ENCODE assay signal across 32 cellular contexts in the genomic region with DNA sequence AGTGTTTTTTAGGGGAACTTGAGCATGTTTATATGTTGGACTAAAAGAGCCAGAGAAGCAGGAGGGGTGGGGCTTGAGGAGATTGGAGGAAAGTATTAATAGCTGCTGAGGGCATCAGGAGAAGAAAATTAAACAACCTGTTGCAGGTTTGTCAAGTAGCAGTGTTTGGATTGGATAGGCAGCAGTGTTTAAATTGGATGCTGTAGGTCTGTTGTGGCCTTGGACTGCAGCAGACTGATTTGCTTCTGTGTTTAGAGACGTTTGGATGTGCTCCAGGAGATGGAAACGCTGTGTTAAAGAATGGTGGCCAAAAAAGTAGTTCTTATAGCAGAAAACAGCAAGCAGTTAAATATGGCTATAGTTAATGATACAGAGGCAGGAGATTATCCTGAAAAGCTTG. TPM values are rescaled to one million over a fixed set of nuclear protein-coding genes. Genes with fewer than 3 reads are reported as not detected.
DNase-seq lines count a peak whose midpoint lies in the region; ATAC-seq, FAIRE-seq and TF ChIP-seq lines count a peak whose summit lies in the region.
"Had no signal": no experiment of that assay in that cellular context is flagged by ENCODE, and none has a peak within 500 bp of the region (broad histone marks: within the 10 kb centered on the region; RNA-seq: fewer than 3 reads in every experiment).

No MANE protein-coding gene starts in this region.

- no peak overlapping the region for H3K9ac ChIP-seq in liver (ENCODE audit: low read depth in 1 of 2, low read length in 2 of 2)
- no peak overlapping the region for H3K9ac ChIP-seq in HepG2 (ENCODE audit: insufficient read depth, low read depth, low read length)

- H4K20me1 ChIP-seq in HepG2 (ENCODE audit: insufficient read depth, low read length), result no peaks in the 10 kb centered on the region

- peaks cover 33% of the 10 kb centered on the region for H3K4me1 Mint-ChIP-seq in activated naive CD8-positive, alpha-beta T cell treated with anti-CD3 and anti-CD28 coated beads for 36 hours

- no peak for TF ChIP-seq EP300 in HepG2 (IDR thresholded peaks at IDR 0.05; ENCODE audit: low read depth in 2 of 2, low read length in 2 of 2)
- no peak for TF ChIP-seq EP300 in HepG2 (CRISPR knock-in tag; IDR thresholded peaks at IDR 0.05; ENCODE audit: borderline replicate concordance)

- no peaks in the 10 kb centered on the region for H3K9me3 Mint-ChIP-seq in activated naive CD8-positive, alpha-beta T cell treated with anti-CD3 and anti-CD28 coated beads for 36 hours
- H3K9me3 Mint-ChIP-seq: activated CD4-positive, alpha-beta memory T cell treated with anti-CD3 and anti-CD28 coated beads, Interleukin-2, amount 10 ng/mL, durations not matched to agents 7 days and 5 days; stimulated activated memory B cell treated with anti-CD40 and anti-IgM and Interleukin-4, amounts not matched to agents 10 μg/mL and 1 μg/mL and 100 μg/mL, for 72 hours had no signal

- WGBS in liver, result 25% methylated on average over 2 of the region's 2 CpGs
- WGBS in HepG2 (ENCODE audit: low lambda C conversion rate), result 80% methylated on average over 2 of the region's 2 CpGs
- 24 to 37% (median 31%) methylated on average over 2 of the region's 2 CpGs for WGBS in psoas muscle, 3 donors

- TF ChIP-seq POLR2A in HepG2 (IDR thresholded peaks at IDR 0.05; ENCODE audit: insufficient read depth in 1 of 2, low read depth in 2 of 2, low read length in 2 of 2), result no peak

- H3K4me1 ChIP-seq in liver (ENCODE audit: control insufficient read depth in 4 of 4, insufficient read depth in 4 of 4, low read length in 3 of 4) (peaks cover 6 to 50% (median 39%) of the 10 kb centered on the region in 4 donors), HepG2 (ENCODE audit: insufficient read depth, low read length) (peaks cover 33% of the 10 kb centered on the region), psoas muscle (peaks cover 24% of the 10 kb centered on the region)

- no peak for TF ChIP-seq RAD21 in liver (IDR thresholded peaks at IDR 0.05)
- TF ChIP-seq RAD21 in HepG2 (CRISPR knock-in tag; IDR thresholded peaks at IDR 0.05), result no peak

- no TSS peak for BruUV-seq in HepG2 (replicated peaks; lab: Mats Ljungman, UMichigan)

- peaks cover 54% of the 10 kb centered on the region for H3K36me3 Mint-ChIP-seq in activated naive CD8-positive, alpha-beta T cell treated with anti-CD3 and anti-CD28 coated beads for 36 hours

- H3K36me3 ChIP-seq in liver (ENCODE audit: control insufficient read depth in 4 of 4, insufficient read depth in 3 of 4, low read depth in 1 of 4, low read length in 3 of 4), result peaks cover 5 to 33% (median 31%) of the 10 kb centered on the region in 4 donors
- peaks cover 18 to 79% of the 10 kb centered on the region in 2 experiments for H3K36me3 ChIP-seq in HepG2 (replicated peaks in 1 of 2; ENCODE audit: control insufficient read depth in 1 of 2, insufficient read depth in 2 of 2, low read length in 2 of 2)
- H3K36me3 ChIP-seq in psoas muscle (ENCODE audit: insufficient read depth in 1 of 2, low read depth in 1 of 2), result peaks cover 16 to 95% of the 10 kb centered on the region in 2 donors
- H3K36me3 ChIP-seq: uterus had no signal

- TF ChIP-seq CTCF in liver (IDR thresholded peaks at IDR 0.05; ENCODE audit: low read depth, low read length, missing input control), result no peak
- no peak for TF ChIP-seq CTCF in HepG2 (CRISPR knock-in tag; IDR thresholded peaks at IDR 0.05)
- TF ChIP-seq CTCF in psoas muscle (IDR thresholded peaks at IDR 0.05), result no peak

- in situ Hi-C loops in HepG2 (cut with HindIII; ENCODE audit: extremely low pct_ligation_motif_present, low pct_unique_long_range_greater_than_20kb), result no loop called here

- POLR2A ChIA-PET in HepG2 (lab: Yijun Ruan, JAX), result interaction anchor here (0.9 to 1.1 kb wide), 3 partner anchors 9 to 79 kb away, joined by 3 read pairs; no protein-coding TSS in a partner anchor

- intact Hi-C loops in HepG2 (cut with micrococcal nuclease; ENCODE audit: unreplicated experiment), result no loop called here
- intact Hi-C loops in psoas muscle (cut with DNase I), result no loop called here

- no peaks in the 10 kb centered on the region for H3K27me3 Mint-ChIP-seq in activated naive CD8-positive, alpha-beta T cell treated with anti-CD3 and anti-CD28 coated beads for 36 hours
- H3K27me3 Mint-ChIP-seq: activated CD4-positive, alpha-beta memory T cell treated with anti-CD3 and anti-CD28 coated beads, Interleukin-2, amount 10 ng/mL, durations not matched to agents 7 days and 5 days; stimulated activated memory B cell treated with anti-CD40 and anti-IgM and Interleukin-4, amounts not matched to agents 10 μg/mL and 1 μg/mL and 100 μg/mL, for 72 hours had no signal

- DNase-seq in HepG2 (ENCODE audit: low spot score), result no peak
- DNase-seq in activated naive CD8-positive, alpha-beta T cell treated with anti-CD3 and anti-CD28 coated beads for 36 hours, result no peak
- DNase-seq in psoas muscle, result no peak
- no peak for DNase-seq in T-helper 9 cell
- DNase-seq in kidney tubule cell (ENCODE audit: low spot score), result no peak
- no peak for DNase-seq in NCI-H748 (lab: John Stamatoyannopoulos, UW; ENCODE audit: unreplicated experiment)
- DNase-seq: activated CD4-positive, alpha-beta memory T cell treated with anti-CD3 and anti-CD28 coated beads, Interleukin-2, amount 10 ng/mL, durations not matched to agents 7 days and 5 days; activated CD4-positive, CD25-positive, alpha-beta regulatory T cell treated with anti-CD3 and anti-CD28 coated beads, Interleukin-2, amount 50 U/mL, for 72 hours; activated gamma-delta T cell; central memory CD4-positive, alpha-beta T cell; cortex of kidney; effector memory CD4-positive, alpha-beta T cell; H7; Kasumi-1; left ventricle myocardium inferior; MV-4-11; NCI-H1436; NCI-H2081 treated with DMSO at 0.1 percent for 48 hours; NCI-H226; NCI-H526 treated with DMSO at 0.1 percent for 48 hours; SHP77; stimulated activated CD4-positive, alpha-beta T cell treated with anti-CD3 and anti-CD28 coated beads, Interleukin-4, amount 100 ng/mL, for 4 hours; T-helper 2 cell; uterus had no signal

- H2AFZ ChIP-seq in HepG2 (ENCODE audit: low read length), result no peak overlapping the region

- H3K4me2 ChIP-seq in HepG2 (ENCODE audit: low read depth, low read length), result no peak overlapping the region

- H3K27ac ChIP-seq in liver (ENCODE audit: low read depth in 1 of 2, low read length in 2 of 2) (no peak overlapping the region), HepG2 (ENCODE audit: extremely low read length, insufficient read depth, low read length) (no peak overlapping the region), psoas muscle (peak overlapping the region; percentile 55)
- H3K27ac ChIP-seq: left ventricle myocardium inferior, thoracic aorta, uterus had no signal

- H3K79me2 ChIP-seq in HepG2 (ENCODE audit: insufficient read depth, low read length), result peaks cover 44% of the 10 kb centered on the region

- H3K27me3 ChIP-seq in liver (ENCODE audit: control insufficient read depth in 4 of 4, insufficient read depth in 4 of 4, low read length in 3 of 4) (no peaks in the 10 kb centered on the region), HepG2 (ENCODE audit: control insufficient read depth in 1 of 2, insufficient read depth in 2 of 2, low read length in 2 of 2) (no peaks in the 10 kb centered on the region; a peak in 1 of 5 replicates), psoas muscle (ENCODE audit: insufficient read depth in 3 of 3, low read length in 2 of 3) (no peaks in the 10 kb centered on the region)
- H3K27me3 ChIP-seq: uterus had no signal

- CTCF ChIA-PET in HepG2 (lab: Yijun Ruan, JAX; ENCODE audit: low intra/inter-chr PET ratio, low total read pairs), result no interaction called here

- no peak overlapping the region for H3K4me3 ChIP-seq in liver (ENCODE audit: low read depth in 1 of 3, low read length in 3 of 3)
- H3K4me3 ChIP-seq in HepG2 (replicated peaks in 1 of 3; ENCODE audit: insufficient read depth in 1 of 3, low read depth in 2 of 3, low read length in 3 of 3), result no peak overlapping the region
- no peak overlapping the region for H3K4me3 ChIP-seq in psoas muscle
- H3K4me3 ChIP-seq: GM12878, left ventricle myocardium inferior, thoracic aorta, uterus had no signal

- peak overlapping the region; percentile 21 for H3K27ac Mint-ChIP-seq in activated naive CD8-positive, alpha-beta T cell treated with anti-CD3 and anti-CD28 coated beads for 36 hours
- H3K27ac Mint-ChIP-seq: activated CD4-positive, alpha-beta memory T cell treated with anti-CD3 and anti-CD28 coated beads, Interleukin-2, amount 10 ng/mL, durations not matched to agents 7 days and 5 days; stimulated activated memory B cell treated with anti-CD40 and anti-IgM and Interleukin-4, amounts not matched to agents 10 μg/mL and 1 μg/mL and 100 μg/mL, for 72 hours had no signal

- FAIRE-seq in HepG2 (lab: Jason Lieb, UNC), result no peak
- FAIRE-seq: GM12878 had no signal

- no peak for ATAC-seq in HepG2
- no peak for ATAC-seq in psoas muscle
- ATAC-seq: GM12878; sciatic nerve; stimulated activated memory B cell treated with anti-CD40 and anti-IgM and Interleukin-4, amounts not matched to agents 10 μg/mL and 1 μg/mL and 100 μg/mL, for 72 hours had no signal

- H3K4me3 Mint-ChIP-seq in activated naive CD8-positive, alpha-beta T cell treated with anti-CD3 and anti-CD28 coated beads for 36 hours, result no peak overlapping the region
- H3K4me3 Mint-ChIP-seq: activated CD4-positive, alpha-beta memory T cell treated with anti-CD3 and anti-CD28 coated beads, Interleukin-2, amount 10 ng/mL, durations not matched to agents 7 days and 5 days; stimulated activated memory B cell treated with anti-CD40 and anti-IgM and Interleukin-4, amounts not matched to agents 10 μg/mL and 1 μg/mL and 100 μg/mL, for 72 hours had no signal

- no peaks in the 10 kb centered on the region for H3K9me3 ChIP-seq in liver (ENCODE audit: control insufficient read depth in 4 of 4, low read length in 3 of 4)
- H3K9me3 ChIP-seq in HepG2 (ENCODE audit: low read length), result no peaks in the 10 kb centered on the region
- no peaks in the 10 kb centered on the region for H3K9me3 ChIP-seq in psoas muscle
- H3K9me3 ChIP-seq: left ventricle myocardium inferior, thoracic aorta, uterus had no signal

RNA-seq across cellular contexts. Expression of a gene that starts 5.7 kb away (rescaled TPM):
- total RNA-seq in liver, result 100 to 1,000 TPM; 103 to 217 TPM
- polyA plus RNA-seq in liver, result 100 to 1,000 TPM; 104 to 117 TPM
- 514 and 695 TPM in 2 replicates for total RNA-seq in HepG2 (2016; rRNA removed; fragmentation: Illumina TruSeq; extraction: Trizol)
- total RNA-seq in HepG2 (2016; cell fraction: cytosol; rRNA removed; fragmentation: Illumina TruSeq; extraction: Trizol; ENCODE audit: low read depth), result 243 and 303 TPM in 2 replicates
- total RNA-seq in HepG2 (2016; cell fraction: insoluble cytoplasmic fraction; rRNA removed; fragmentation: Illumina TruSeq; extraction: Trizol), result 490 and 695 TPM in 2 replicates
- 762 and 870 TPM in 2 replicates for total RNA-seq in HepG2 (2016; cell fraction: membrane; rRNA removed; fragmentation: Illumina TruSeq; extraction: Trizol)
- 260 and 289 TPM in 2 replicates for total RNA-seq in HepG2 (2016; cell fraction: nucleus; rRNA removed; fragmentation: Illumina TruSeq; extraction: Trizol)
- 731 and 793 TPM in 2 replicates for polyA plus RNA-seq in HepG2 (2011; rRNA removed)
- 709 and 837 TPM in 2 replicates for polyA plus RNA-seq in HepG2 (2011; cell fraction: cytosol; rRNA removed)
- 198 TPM in 2 replicates for polyA plus RNA-seq in HepG2 (2011; cell fraction: nucleus; rRNA removed)
- 793 and 993 TPM in 2 replicates for polyA plus RNA-seq in HepG2 (2012)
- 256 and 328 TPM in 2 replicates for polyA plus RNA-seq in HepG2 (2016; cell fraction: cytosol; fragmentation: Illumina TruSeq; extraction: Trizol; ENCODE audit: low read depth)
- 558 and 645 TPM in 2 replicates for polyA plus RNA-seq in HepG2 (2016; cell fraction: insoluble cytoplasmic fraction; fragmentation: Illumina TruSeq; extraction: Trizol; ENCODE audit: low read depth)
- 640 and 832 TPM in 2 replicates for polyA plus RNA-seq in HepG2 (2016; cell fraction: membrane; fragmentation: Illumina TruSeq; extraction: Trizol; ENCODE audit: low read depth)
- 328 and 345 TPM in 2 replicates for polyA plus RNA-seq in HepG2 (2016; cell fraction: nucleus; fragmentation: Illumina TruSeq; extraction: Trizol; ENCODE audit: insufficient read depth, low read depth)
- 689 and 781 TPM in 2 replicates for polyA minus RNA-seq in HepG2 (2011; rRNA and poly(A)+ RNA removed; ENCODE audit: low replicate concordance)
- 221 and 268 TPM in 2 replicates for polyA minus RNA-seq in HepG2 (2011; cell fraction: cytosol; rRNA and poly(A)+ RNA removed)
- polyA minus RNA-seq in HepG2 (2011; cell fraction: nucleus; rRNA and poly(A)+ RNA removed), result 133 and 175 TPM in 2 replicates
- total RNA-seq in activated naive CD8-positive, alpha-beta T cell treated with anti-CD3 and anti-CD28 coated beads for 36 hours, result 100 to 1,000 TPM; 656 to 671 TPM
- total RNA-seq in psoas muscle, result 100 to 1,000 TPM; 369 to 483 (median 441) TPM
- polyA plus RNA-seq in psoas muscle, result 100 to 1,000 TPM; 265 to 327 (median 310) TPM

RNA-seq across cellular contexts. Expression of a gene that starts 10.8 kb away (rescaled TPM):
- total RNA-seq in liver (10 to 100 TPM; 13.7 to 25.5 TPM), HepG2 (2016; rRNA removed; fragmentation: Illumina TruSeq; extraction: Trizol) (31.9 and 33.6 TPM in 2 replicates), psoas muscle (10 to 100 TPM; 11.3 to 18.0 (median 12.5) TPM)
- polyA plus RNA-seq in liver (10 to 100 TPM; 10.7 to 11.3 TPM), HepG2 (2011; rRNA removed) (28.5 and 33.1 TPM in 2 replicates), psoas muscle (10 to 100 TPM; 12.0 to 37.2 (median 13.9) TPM)
- 14.6 and 15.2 TPM in 2 replicates for total RNA-seq in HepG2 (2016; cell fraction: cytosol; rRNA removed; fragmentation: Illumina TruSeq; extraction: Trizol; ENCODE audit: low read depth)
- total RNA-seq in HepG2 (2016; cell fraction: insoluble cytoplasmic fraction; rRNA removed; fragmentation: Illumina TruSeq; extraction: Trizol), result 27.3 and 32.7 TPM in 2 replicates
- total RNA-seq in HepG2 (2016; cell fraction: membrane; rRNA removed; fragmentation: Illumina TruSeq; extraction: Trizol), result 29.4 and 34.6 TPM in 2 replicates
- 20.7 and 24.5 TPM in 2 replicates for total RNA-seq in HepG2 (2016; cell fraction: nucleus; rRNA removed; fragmentation: Illumina TruSeq; extraction: Trizol)
- polyA plus RNA-seq in HepG2 (2011; cell fraction: cytosol; rRNA removed), result 17.8 and 30.6 TPM in 2 replicates
- 64.2 and 84.7 TPM in 2 replicates for polyA plus RNA-seq in HepG2 (2011; cell fraction: nucleus; rRNA removed)
- 14.5 and 14.8 TPM in 2 replicates for polyA plus RNA-seq in HepG2 (2012)
- polyA plus RNA-seq in HepG2 (2016; cell fraction: cytosol; fragmentation: Illumina TruSeq; extraction: Trizol; ENCODE audit: low read depth), result 12.7 and 16.5 TPM in 2 replicates
- polyA plus RNA-seq in HepG2 (2016; cell fraction: insoluble cytoplasmic fraction; fragmentation: Illumina TruSeq; extraction: Trizol; ENCODE audit: low read depth), result 32.6 and 37.8 TPM in 2 replicates
- 25.4 and 26.8 TPM in 2 replicates for polyA plus RNA-seq in HepG2 (2016; cell fraction: membrane; fragmentation: Illumina TruSeq; extraction: Trizol; ENCODE audit: low read depth)
- 46.2 and 51.6 TPM in 2 replicates for polyA plus RNA-seq in HepG2 (2016; cell fraction: nucleus; fragmentation: Illumina TruSeq; extraction: Trizol; ENCODE audit: insufficient read depth, low read depth)
- 44.8 and 54.2 TPM in 2 replicates for polyA minus RNA-seq in HepG2 (2011; rRNA and poly(A)+ RNA removed; ENCODE audit: low replicate concordance)
- polyA minus RNA-seq in HepG2 (2011; cell fraction: cytosol; rRNA and poly(A)+ RNA removed), result 12.0 and 15.7 TPM in 2 replicates
- polyA minus RNA-seq in HepG2 (2011; cell fraction: nucleus; rRNA and poly(A)+ RNA removed), result 13.5 and 14.0 TPM in 2 replicates
- total RNA-seq in activated naive CD8-positive, alpha-beta T cell treated with anti-CD3 and anti-CD28 coated beads for 36 hours, result 10 to 100 TPM; 20.2 to 21.9 TPM

RNA-seq across cellular contexts. Expression of a gene that starts 31.8 kb away (rescaled TPM):
- total RNA-seq in liver (not detected), HepG2 (2016; rRNA removed; fragmentation: Illumina TruSeq; extraction: Trizol) (not detected in 2 replicates), psoas muscle (under 1 TPM in 1 of 4 donors, not detected in 3; 0.32 TPM)
- polyA plus RNA-seq in liver (not detected), HepG2 (2011; rRNA removed) (0.05 and 0.13 TPM in 2 replicates), psoas muscle (under 1 TPM in 1 of 3 donors, not detected in 2; 0.04 TPM)
- total RNA-seq in HepG2 (2016; cell fraction: cytosol; rRNA removed; fragmentation: Illumina TruSeq; extraction: Trizol; ENCODE audit: low read depth), result not detected in 2 replicates
- 0.15 TPM in 1 of 2 replicates, not detected in the other for total RNA-seq in HepG2 (2016; cell fraction: insoluble cytoplasmic fraction; rRNA removed; fragmentation: Illumina TruSeq; extraction: Trizol)
- not detected in 2 replicates for total RNA-seq in HepG2 (2016; cell fraction: membrane; rRNA removed; fragmentation: Illumina TruSeq; extraction: Trizol)
- total RNA-seq in HepG2 (2016; cell fraction: nucleus; rRNA removed; fragmentation: Illumina TruSeq; extraction: Trizol), result not detected in 2 replicates
- 0.06 and 0.12 TPM in 2 replicates for polyA plus RNA-seq in HepG2 (2011; cell fraction: cytosol; rRNA removed)
- 1.1 and 1.7 TPM in 2 replicates for polyA plus RNA-seq in HepG2 (2011; cell fraction: nucleus; rRNA removed)
- polyA plus RNA-seq in HepG2 (2012), result not detected in 2 replicates
- 0.11 TPM in 1 of 2 replicates, not detected in the other for polyA plus RNA-seq in HepG2 (2016; cell fraction: cytosol; fragmentation: Illumina TruSeq; extraction: Trizol; ENCODE audit: low read depth)
- polyA plus RNA-seq in HepG2 (2016; cell fraction: insoluble cytoplasmic fraction; fragmentation: Illumina TruSeq; extraction: Trizol; ENCODE audit: low read depth), result not detected in 2 replicates
- not detected in 2 replicates for polyA plus RNA-seq in HepG2 (2016; cell fraction: membrane; fragmentation: Illumina TruSeq; extraction: Trizol; ENCODE audit: low read depth)
- not detected in 2 replicates for polyA plus RNA-seq in HepG2 (2016; cell fraction: nucleus; fragmentation: Illumina TruSeq; extraction: Trizol; ENCODE audit: insufficient read depth, low read depth)
- polyA minus RNA-seq in HepG2 (2011; rRNA and poly(A)+ RNA removed; ENCODE audit: low replicate concordance), result 1.8 TPM in 1 of 2 replicates, not detected in the other
- not detected in 2 replicates for polyA minus RNA-seq in HepG2 (2011; cell fraction: cytosol; rRNA and poly(A)+ RNA removed)
- polyA minus RNA-seq in HepG2 (2011; cell fraction: nucleus; rRNA and poly(A)+ RNA removed), result 0.77 TPM in 1 of 2 replicates, not detected in the other
- total RNA-seq in activated naive CD8-positive, alpha-beta T cell treated with anti-CD3 and anti-CD28 coated beads for 36 hours, result not detected
- total RNA-seq: activated CD4-positive, alpha-beta memory T cell treated with anti-CD3 and anti-CD28 coated beads, Interleukin-2, amount 10 ng/mL, durations not matched to agents 7 days and 5 days; epithelial cell of proximal tubule; GM12878; H7; left ventricle myocardium inferior; sciatic nerve; thoracic aorta; uterus had no signal
- polyA plus RNA-seq: AG04450, BJ, GM12878 had no signal

RNA-seq across cellular contexts. Expression of a gene that starts 47.2 kb away (rescaled TPM):
- total RNA-seq in liver (10 to 100 TPM; 27.7 to 31.8 TPM), HepG2 (2016; rRNA removed; fragmentation: Illumina TruSeq; extraction: Trizol) (50.3 and 56.8 TPM in 2 replicates), psoas muscle (10 to 100 TPM in 1 of 4 donors, 1 to 10 TPM in 3; 7.7 to 19.2 (median 9.3) TPM)
- polyA plus RNA-seq in liver (10 to 100 TPM; 20.7 to 32.6 TPM), HepG2 (2011; rRNA removed) (24.6 and 28.0 TPM in 2 replicates), psoas muscle (1 to 10 TPM; 5.4 to 8.3 (median 7.8) TPM)
- 23.1 and 31.8 TPM in 2 replicates for total RNA-seq in HepG2 (2016; cell fraction: cytosol; rRNA removed; fragmentation: Illumina TruSeq; extraction: Trizol; ENCODE audit: low read depth)
- total RNA-seq in HepG2 (2016; cell fraction: insoluble cytoplasmic fraction; rRNA removed; fragmentation: Illumina TruSeq; extraction: Trizol), result 52.6 and 58.0 TPM in 2 replicates
- 32.9 and 38.6 TPM in 2 replicates for total RNA-seq in HepG2 (2016; cell fraction: membrane; rRNA removed; fragmentation: Illumina TruSeq; extraction: Trizol)
- total RNA-seq in HepG2 (2016; cell fraction: nucleus; rRNA removed; fragmentation: Illumina TruSeq; extraction: Trizol), result 22.7 and 25.7 TPM in 2 replicates
- polyA plus RNA-seq in HepG2 (2011; cell fraction: cytosol; rRNA removed), result 15.8 and 37.3 TPM in 2 replicates
- polyA plus RNA-seq in HepG2 (2011; cell fraction: nucleus; rRNA removed), result 35.2 and 54.6 TPM in 2 replicates
- polyA plus RNA-seq in HepG2 (2012), result 10.3 and 20.4 TPM in 2 replicates
- polyA plus RNA-seq in HepG2 (2016; cell fraction: cytosol; fragmentation: Illumina TruSeq; extraction: Trizol; ENCODE audit: low read depth), result 22.8 and 31.3 TPM in 2 replicates
- 55.4 and 57.3 TPM in 2 replicates for polyA plus RNA-seq in HepG2 (2016; cell fraction: insoluble cytoplasmic fraction; fragmentation: Illumina TruSeq; extraction: Trizol; ENCODE audit: low read depth)
- 28.0 and 32.8 TPM in 2 replicates for polyA plus RNA-seq in HepG2 (2016; cell fraction: membrane; fragmentation: Illumina TruSeq; extraction: Trizol; ENCODE audit: low read depth)
- polyA plus RNA-seq in HepG2 (2016; cell fraction: nucleus; fragmentation: Illumina TruSeq; extraction: Trizol; ENCODE audit: insufficient read depth, low read depth), result 37.4 and 40.9 TPM in 2 replicates
- 8.3 and 44.9 TPM in 2 replicates for polyA minus RNA-seq in HepG2 (2011; rRNA and poly(A)+ RNA removed; ENCODE audit: low replicate concordance)
- polyA minus RNA-seq in HepG2 (2011; cell fraction: cytosol; rRNA and poly(A)+ RNA removed), result 21.9 and 27.6 TPM in 2 replicates
- 18.2 TPM in 2 replicates for polyA minus RNA-seq in HepG2 (2011; cell fraction: nucleus; rRNA and poly(A)+ RNA removed)
- 10 to 100 TPM; 11.6 to 12.9 TPM for total RNA-seq in activated naive CD8-positive, alpha-beta T cell treated with anti-CD3 and anti-CD28 coated beads for 36 hours

RNA-seq across cellular contexts. Expression of a gene that starts 51.2 kb away (rescaled TPM):
- 1 to 10 TPM; 2.7 to 9.3 TPM for total RNA-seq in liver
- polyA plus RNA-seq in liver, result 1 to 10 TPM; 2.0 to 5.5 TPM
- total RNA-seq in HepG2 (2016; rRNA removed; fragmentation: Illumina TruSeq; extraction: Trizol), result 10.2 and 10.6 TPM in 2 replicates
- 3.4 and 3.8 TPM in 2 replicates for total RNA-seq in HepG2 (2016; cell fraction: cytosol; rRNA removed; fragmentation: Illumina TruSeq; extraction: Trizol; ENCODE audit: low read depth)
- total RNA-seq in HepG2 (2016; cell fraction: insoluble cytoplasmic fraction; rRNA removed; fragmentation: Illumina TruSeq; extraction: Trizol), result 9.0 and 10.7 TPM in 2 replicates
- 13.1 and 14.5 TPM in 2 replicates for total RNA-seq in HepG2 (2016; cell fraction: membrane; rRNA removed; fragmentation: Illumina TruSeq; extraction: Trizol)
- total RNA-seq in HepG2 (2016; cell fraction: nucleus; rRNA removed; fragmentation: Illumina TruSeq; extraction: Trizol), result 7.8 and 8.7 TPM in 2 replicates
- polyA plus RNA-seq in HepG2 (2011; rRNA removed), result 7.6 and 10.2 TPM in 2 replicates
- 6.7 and 7.5 TPM in 2 replicates for polyA plus RNA-seq in HepG2 (2011; cell fraction: cytosol; rRNA removed)
- 20.3 and 21.4 TPM in 2 replicates for polyA plus RNA-seq in HepG2 (2011; cell fraction: nucleus; rRNA removed)
- polyA plus RNA-seq in HepG2 (2012), result 6.6 and 10.9 TPM in 2 replicates
- polyA plus RNA-seq in HepG2 (2016; cell fraction: cytosol; fragmentation: Illumina TruSeq; extraction: Trizol; ENCODE audit: low read depth), result 4.2 and 4.5 TPM in 2 replicates
- polyA plus RNA-seq in HepG2 (2016; cell fraction: insoluble cytoplasmic fraction; fragmentation: Illumina TruSeq; extraction: Trizol; ENCODE audit: low read depth), result 11.5 and 15.1 TPM in 2 replicates
- 12.2 and 15.3 TPM in 2 replicates for polyA plus RNA-seq in HepG2 (2016; cell fraction: membrane; fragmentation: Illumina TruSeq; extraction: Trizol; ENCODE audit: low read depth)
- polyA plus RNA-seq in HepG2 (2016; cell fraction: nucleus; fragmentation: Illumina TruSeq; extraction: Trizol; ENCODE audit: insufficient read depth, low read depth), result 14.0 and 21.3 TPM in 2 replicates
- 20.1 and 35.6 TPM in 2 replicates for polyA minus RNA-seq in HepG2 (2011; rRNA and poly(A)+ RNA removed; ENCODE audit: low replicate concordance)
- polyA minus RNA-seq in HepG2 (2011; cell fraction: cytosol; rRNA and poly(A)+ RNA removed), result 11.8 and 17.0 TPM in 2 replicates
- 8.9 and 10.7 TPM in 2 replicates for polyA minus RNA-seq in HepG2 (2011; cell fraction: nucleus; rRNA and poly(A)+ RNA removed)
- 10 to 100 TPM; 14.2 to 16.6 TPM for total RNA-seq in activated naive CD8-positive, alpha-beta T cell treated with anti-CD3 and anti-CD28 coated beads for 36 hours
- total RNA-seq in psoas muscle, result 10 to 100 TPM; 16.4 to 24.7 (median 18.9) TPM
- 10 to 100 TPM; 10.3 to 16.9 (median 12.1) TPM for polyA plus RNA-seq in psoas muscle
